Comparison of ENCODE assay signal across 2 cellular contexts in the genomic region with DNA sequence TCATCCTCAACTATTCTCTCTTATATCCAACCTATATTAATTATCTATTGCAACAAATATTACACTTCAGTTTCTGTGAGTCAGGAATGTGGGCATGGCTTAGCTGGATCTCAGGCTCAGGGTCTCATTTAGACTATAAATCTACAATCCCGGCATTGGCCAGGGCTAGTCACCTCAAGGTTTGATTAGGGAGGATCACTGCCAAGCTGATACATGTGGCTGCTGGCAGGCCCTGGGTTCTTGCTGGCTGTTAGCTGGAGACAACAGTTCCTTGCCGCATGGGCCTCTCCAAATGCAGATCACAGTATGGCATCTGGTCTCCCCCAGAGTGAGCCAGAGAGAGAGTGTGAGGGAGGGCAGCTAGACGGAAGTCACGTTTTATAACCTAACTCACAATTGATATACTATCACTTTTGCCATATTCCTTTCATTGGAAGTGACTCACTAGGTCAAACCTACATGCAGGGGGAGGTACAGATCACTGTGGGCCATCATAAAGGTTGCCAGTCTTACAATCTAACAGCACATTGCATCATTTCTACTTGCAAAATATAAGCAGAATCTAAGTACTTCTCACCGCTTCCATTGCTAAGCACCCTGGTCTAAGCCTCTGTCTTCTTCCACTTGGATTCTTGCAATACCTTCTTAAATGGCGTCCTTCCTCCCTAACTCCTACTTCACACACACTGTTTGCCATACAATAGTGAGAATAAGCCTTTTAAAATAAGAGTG.
TF ChIP-seq lines count a peak whose summit lies in the region.

No MANE protein-coding gene starts in this region.

TF ChIP-seq in HepG2, 621 proteins besides CTCF, POLR2A, EP300 and RAD21:
- TF ChIP-seq, protein P1, sequence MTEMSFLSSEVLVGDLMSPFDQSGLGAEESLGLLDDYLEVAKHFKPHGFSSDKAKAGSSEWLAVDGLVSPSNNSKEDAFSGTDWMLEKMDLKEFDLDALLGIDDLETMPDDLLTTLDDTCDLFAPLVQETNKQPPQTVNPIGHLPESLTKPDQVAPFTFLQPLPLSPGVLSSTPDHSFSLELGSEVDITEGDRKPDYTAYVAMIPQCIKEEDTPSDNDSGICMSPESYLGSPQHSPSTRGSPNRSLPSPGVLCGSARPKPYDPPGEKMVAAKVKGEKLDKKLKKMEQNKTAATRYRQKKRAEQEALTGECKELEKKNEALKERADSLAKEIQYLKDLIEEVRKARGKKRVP (CRISPR knock-in tag; IDR thresholded peaks at IDR 0.05) = 0 out of 4 replicates have a peak, but pooled peaks of 1 of the 2 experiments have one; percentile 13
- TF ChIP-seq PAF1 (CRISPR knock-in tag; IDR thresholded peaks at IDR 0.05) (no peak), CEBPB (IDR thresholded peaks at IDR 0.05; ENCODE audit: borderline replicate concordance, low read depth, low read length) (peak; percentile 28; the same call in 1 of the 2 replicates), ZNF251 (CRISPR knock-in tag; IDR thresholded peaks at IDR 0.05) (no peak), ZNF709 (CRISPR knock-in tag; IDR thresholded peaks at IDR 0.05) (0 out of 2 replicates have a peak, but pooled peaks have one; percentile 28), ZNF510 (CRISPR knock-in tag; IDR thresholded peaks at IDR 0.05; ENCODE audit: low read depth) (no peak)

TF ChIP-seq in H1, 55 proteins besides CTCF, POLR2A, EP300 and RAD21:
- TF ChIP-seq ZNF274 (IDR thresholded peaks at IDR 0.05; ENCODE audit: borderline replicate concordance, extremely low read depth, low read length) (no peak), E2F6 (IDR thresholded peaks at IDR 0.05) (no peak), PHF8 (conservative IDR thresholded peaks at IDR 0.05; ENCODE audit: low read depth, low read length) (no peak), RXRA (IDR thresholded peaks at IDR 0.05; ENCODE audit: insufficient read depth, low read depth, low read length) (no peak), SP2 (IDR thresholded peaks at IDR 0.05; ENCODE audit: low read length) (no peak)
- TF ChIP-seq, protein P2, sequence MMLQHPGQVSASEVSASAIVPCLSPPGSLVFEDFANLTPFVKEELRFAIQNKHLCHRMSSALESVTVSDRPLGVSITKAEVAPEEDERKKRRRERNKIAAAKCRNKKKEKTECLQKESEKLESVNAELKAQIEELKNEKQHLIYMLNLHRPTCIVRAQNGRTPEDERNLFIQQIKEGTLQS (IDR thresholded peaks at IDR 0.05; ENCODE audit: insufficient read depth, low read depth, low read length) = no peak
